Comparison of ENCODE assay signal across 18 cellular contexts in the genomic region with DNA sequence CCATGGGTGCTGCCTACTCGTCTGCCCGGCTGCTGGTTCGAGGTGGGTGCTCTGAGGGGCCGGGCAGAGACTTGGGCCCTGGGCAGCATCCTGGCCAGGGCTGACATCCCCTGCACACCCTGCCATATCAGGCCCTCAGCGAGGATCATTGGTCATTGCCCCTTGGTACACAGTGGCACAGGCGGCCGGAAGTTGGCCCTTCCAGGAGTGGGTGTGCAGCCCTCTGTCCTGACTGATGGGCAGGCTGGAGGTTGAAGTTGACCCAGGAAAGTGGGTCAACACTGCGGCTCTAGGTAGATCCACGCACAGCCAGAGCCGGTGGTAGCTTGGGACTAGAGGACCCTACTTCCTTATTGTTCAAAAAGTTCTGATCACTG.
A peak's percentile ranks its signal among the peaks of the same experiment; 100 is the strongest.
DNase-seq lines count a peak whose midpoint lies in the region; ATAC-seq and TF ChIP-seq lines count a peak whose summit lies in the region.
"Had no signal": no experiment of that assay in that cellular context is flagged by ENCODE, and none has a peak within 500 bp of the region (broad histone marks: within the 10 kb centered on the region; RNA-seq: fewer than 3 reads in every experiment).

No MANE protein-coding gene starts in this region.

- intact Hi-C loops in stomach (cut with DNase I; ENCODE audit: low total_unique reads): no loop called here

- no peaks in the 10 kb centered on the region for H3K27me3 Mint-ChIP-seq in activated naive CD4-positive, alpha-beta T cell treated with anti-CD3 and anti-CD28 coated beads, Interleukin-2, amount 10 ng/mL, durations not matched to agents 7 days and 5 days
- no peaks in the 10 kb centered on the region for H3K27me3 Mint-ChIP-seq in natural killer cell treated with Interleukin-12 subunit alpha and Interleukin-12 subunit beta and Interleukin-15 and Interleukin-18, amount 100 ng/mL, for 72 hours

- H3K9me3 ChIP-seq in stomach: no peaks in the 10 kb centered on the region
- H3K9me3 ChIP-seq: A549 had no signal

- no peak overlapping the region for H3K27ac ChIP-seq in coronary artery
- no peak overlapping the region for H3K27ac ChIP-seq in stomach
- no peak overlapping the region for H3K27ac ChIP-seq in brain microvascular endothelial cell
- H3K27ac ChIP-seq: A549, KMS-11, PC-9 had no signal

- no peaks in the 10 kb centered on the region for H3K9me3 Mint-ChIP-seq in activated naive CD4-positive, alpha-beta T cell treated with anti-CD3 and anti-CD28 coated beads, Interleukin-2, amount 10 ng/mL, durations not matched to agents 7 days and 5 days
- H3K9me3 Mint-ChIP-seq in natural killer cell treated with Interleukin-12 subunit alpha and Interleukin-12 subunit beta and Interleukin-15 and Interleukin-18, amount 100 ng/mL, for 72 hours: no peaks in the 10 kb centered on the region

- H3K27ac Mint-ChIP-seq in activated naive CD4-positive, alpha-beta T cell treated with anti-CD3 and anti-CD28 coated beads, Interleukin-2, amount 10 ng/mL, durations not matched to agents 7 days and 5 days: no peak overlapping the region
- no peak overlapping the region for H3K27ac Mint-ChIP-seq in natural killer cell treated with Interleukin-12 subunit alpha and Interleukin-12 subunit beta and Interleukin-15 and Interleukin-18, amount 100 ng/mL, for 72 hours

- no peaks in the 10 kb centered on the region for H3K36me3 Mint-ChIP-seq in activated naive CD4-positive, alpha-beta T cell treated with anti-CD3 and anti-CD28 coated beads, Interleukin-2, amount 10 ng/mL, durations not matched to agents 7 days and 5 days
- H3K36me3 Mint-ChIP-seq in natural killer cell treated with Interleukin-12 subunit alpha and Interleukin-12 subunit beta and Interleukin-15 and Interleukin-18, amount 100 ng/mL, for 72 hours: no peaks in the 10 kb centered on the region

- H3K4me3 ChIP-seq in coronary artery (no peak overlapping the region), stomach (no peak overlapping the region), brain microvascular endothelial cell (ENCODE audit: low read depth, low read length) (no peak overlapping the region)
- H3K4me3 ChIP-seq: A549, GM12878, PC-9 had no signal

- in situ Hi-C loops in brain microvascular endothelial cell (cut with HindIII; ENCODE audit: low pct_ligation_motif_present, low sequenced_read_pairs): no loop called here

- H3K36me3 ChIP-seq in stomach: peaks cover 0 to 34% (median 19%) of the 10 kb centered on the region in 4 donors
- no peaks in the 10 kb centered on the region for H3K36me3 ChIP-seq in brain microvascular endothelial cell (replicated peaks)

- H3K4me3 Mint-ChIP-seq in activated naive CD4-positive, alpha-beta T cell treated with anti-CD3 and anti-CD28 coated beads, Interleukin-2, amount 10 ng/mL, durations not matched to agents 7 days and 5 days: no peak overlapping the region
- no peak overlapping the region for H3K4me3 Mint-ChIP-seq in natural killer cell treated with Interleukin-12 subunit alpha and Interleukin-12 subunit beta and Interleukin-15 and Interleukin-18, amount 100 ng/mL, for 72 hours

- no peaks in the 10 kb centered on the region for H3K4me1 ChIP-seq in stomach
- H3K4me1 ChIP-seq: A549 had no signal

- TF ChIP-seq EP300 in stomach (IDR thresholded peaks at IDR 0.05): no peak

- H3K4me1 Mint-ChIP-seq in activated naive CD4-positive, alpha-beta T cell treated with anti-CD3 and anti-CD28 coated beads, Interleukin-2, amount 10 ng/mL, durations not matched to agents 7 days and 5 days: no peaks in the 10 kb centered on the region
- H3K4me1 Mint-ChIP-seq in natural killer cell treated with Interleukin-12 subunit alpha and Interleukin-12 subunit beta and Interleukin-15 and Interleukin-18, amount 100 ng/mL, for 72 hours (ENCODE audit: low read depth in 2 of 2): no peaks in the 10 kb centered on the region

- TF ChIP-seq POLR2A in stomach (IDR thresholded peaks at IDR 0.05): no peak

- ATAC-seq in natural killer cell treated with Interleukin-12 subunit alpha and Interleukin-12 subunit beta and Interleukin-15 and Interleukin-18, amount 100 ng/mL, for 72 hours: no peak
- ATAC-seq: A549, GM12878 had no signal

- no peak for TF ChIP-seq CTCF in coronary artery (IDR thresholded peaks at IDR 0.05)
- no peak for TF ChIP-seq CTCF in stomach (IDR thresholded peaks at IDR 0.05)
- no peak for TF ChIP-seq CTCF in brain microvascular endothelial cell (IDR thresholded peaks at IDR 0.05; ENCODE audit: low read depth, low read length, missing control alignments)

- WGBS in stomach, 5 donors: 90 to 96% (median 95%) methylated on average over 3 to 10 of the region's 10 CpGs

- no peaks in the 10 kb centered on the region for H3K27me3 ChIP-seq in stomach
- no peaks in the 10 kb centered on the region for H3K27me3 ChIP-seq in brain microvascular endothelial cell (replicated peaks)

- CTCF ChIA-PET in activated naive CD4-positive, alpha-beta T cell treated with anti-CD3 and anti-CD28 coated beads, Interleukin-2, amount 10 ng/mL, durations not matched to agents 7 days and 5 days (lab: Charles Lee): no interaction called here

- peak; percentile 13 for DNase-seq in activated naive CD4-positive, alpha-beta T cell treated with anti-CD3 and anti-CD28 coated beads, Interleukin-2, amount 10 ng/mL, durations not matched to agents 7 days and 5 days
- DNase-seq in activated naive CD4-positive, alpha-beta T cell treated with Interleukin-2 at 50 U/mL for 16 hours: no peak
- peak; percentile 68 for DNase-seq in coronary artery (ENCODE audit: low spot score)
- DNase-seq in natural killer cell treated with Interleukin-12 subunit alpha and Interleukin-12 subunit beta and Interleukin-15 and Interleukin-18, amount 100 ng/mL, for 72 hours (ENCODE audit: low spot score): peak; percentile 49
- DNase-seq in stomach: peak; percentile 18
- no peak for DNase-seq in brain microvascular endothelial cell
- DNase-seq in NCI-H1417 (lab: John Stamatoyannopoulos, UW): no peak
- DNase-seq: C1 segment of cervical spinal cord, DND-41, GDM1, GOT3, NCI-H1436 treated with DMSO at 0.1 percent for 48 hours, NCI-H2029 treated with DMSO at 0.1 percent for 48 hours, NCI-H510A, PC-9 had no signal

Comparison
In these comparisons a context has a peak if more than half of its experiments do, and no peak if none do; other contexts are left out.
1. DNase-seq: peak in activated naive CD4-positive, alpha-beta T cell treated with anti-CD3 and anti-CD28 coated beads, Interleukin-2, amount 10 ng/mL, durations not matched to agents 7 days and 5 days (single experiment), coronary artery (single experiment), natural killer cell treated with Interleukin-12 subunit alpha and Interleukin-12 subunit beta and Interleukin-15 and Interleukin-18, amount 100 ng/mL, for 72 hours (single experiment) and stomach (single experiment); none in activated naive CD4-positive, alpha-beta T cell treated with Interleukin-2 at 50 U/mL for 16 hours (single experiment), brain microvascular endothelial cell (single experiment) and NCI-H1417 (0 of 3).